In genomic region chr3:154193174-154193573, GRCh38 we compare ENCODE assay signal across 25 cellular contexts.
"Had no signal": no experiment of that assay in that cellular context is flagged by ENCODE, and none has a peak within 500 bp of the region (broad histone marks: within the 10 kb centered on the region; RNA-seq: fewer than 3 reads in every experiment).

No MANE protein-coding gene starts in this region.

- DNase-seq: activated B cell treated with CpG ODN at 0.5 μM for 24 hours; activated CD4-positive, alpha-beta T cell treated with anti-CD3 and anti-CD28 coated beads, Interleukin-2, amount 50 U/mL, for 1 hour; activated CD8-positive, alpha-beta T cell treated with anti-CD3 and anti-CD28 coated beads for 36 hours; activated naive CD4-positive, alpha-beta T cell; activated T-cell treated with anti-CD3 and anti-CD28 coated beads for 4 hours; activated T-cell treated with anti-CD3 and anti-CD28 coated beads, Interleukin-2, amount 50 U/mL, for 72 hours; anterior cingulate cortex; dermis blood vessel endothelial cell; effector CD4-positive, alpha-beta T cell; heart left ventricle; hypothalamus; immature natural killer cell; kidney glomerular epithelial cell; left lung; mesendoderm; right cardiac atrium; stimulated activated CD4-positive, alpha-beta T cell treated with anti-CD3 and anti-CD28 coated beads, Interleukin-2, amount 100 ng/mL, for 48 hours; stimulated activated naive CD4-positive, alpha-beta T cell treated with Interleukin-2 at 50 U/mL for 16 hours had no signal

- H3K27me3 ChIP-seq: esophagus muscularis mucosa, heart left ventricle, left lung, tibial nerve had no signal

- H3K9me3 ChIP-seq: esophagus muscularis mucosa, heart left ventricle, left lung, tibial nerve had no signal

- H3K4me1 ChIP-seq: heart left ventricle, left lung, tibial nerve had no signal

- H3K27ac ChIP-seq: heart left ventricle, left lung, tibial nerve had no signal

- FAIRE-seq: bronchial epithelial cell, colon had no signal

- ATAC-seq: activated CD8-positive, alpha-beta T cell treated with anti-CD3 and anti-CD28 coated beads for 36 hours; activated naive CD4-positive, alpha-beta T cell treated with anti-CD3 and anti-CD28 coated beads, Interleukin-2, amount 50 U/mL, for 72 hours; activated T-cell treated with anti-CD3 and anti-CD28 coated beads, Interleukin-2, amount 50 U/mL, for 72 hours; heart left ventricle; left lung; natural killer cell treated with Interleukin-12 subunit alpha and Interleukin-12 subunit beta and Interleukin-15 and Interleukin-18, amount 100 ng/mL, for 72 hours; right cardiac atrium had no signal

- H3K4me3 ChIP-seq: esophagus muscularis mucosa, heart left ventricle, left lung, lung, tibial nerve had no signal
